Comparison of ENCODE assay signal across 8 cellular contexts in genomic region chr6:90610291-90610670, GRCh38. TPM values are rescaled to one million over a fixed set of nuclear protein-coding genes. Genes with fewer than 3 reads are reported as not detected.
DNase-seq lines count a peak whose midpoint lies in the region; ATAC-seq, FAIRE-seq and TF ChIP-seq lines count a peak whose summit lies in the region.

No MANE protein-coding gene starts in this region.

- peaks cover 0 to 14% (median 7%) of the 10 kb centered on the region in 10 experiments; a peak in 7 of 20 replicates for H3K4me1 ChIP-seq in BLaER1 treated with 17β-estradiol and CSF1 and Interleukin-3, amounts not matched to agents 10 nM and 100 nM
- H3K4me1 ChIP-seq in K562 (replicated peaks in 1 of 2; ENCODE audit: control insufficient read depth in 2 of 2, insufficient read depth in 2 of 2, low read length in 2 of 2) (peaks cover 6 to 20% of the 10 kb centered on the region in 2 experiments; a peak in 3 of 5 replicates), kidney (ENCODE audit: control insufficient read depth in 1 of 2, insufficient read depth in 1 of 2, low read depth in 1 of 2, low read length in 2 of 2) (no peaks in the 10 kb centered on the region), thymus (ENCODE audit: control insufficient read depth, insufficient read depth, low read length) (peaks cover 9% of the 10 kb centered on the region)

- peak overlapping the region in 8 of 11 experiments; percentile 77 to 85 (median 82); a peak in 12 of 22 replicates for H3K9ac ChIP-seq in BLaER1 treated with 17β-estradiol and CSF1 and Interleukin-3, amounts not matched to agents 10 nM and 100 nM
- H3K9ac ChIP-seq in K562 (ENCODE audit: insufficient read depth in 1 of 2, low read depth in 2 of 2, low read length in 2 of 2) (peak overlapping the region in 1 of 2 experiments; percentile 22; a peak in 1 of 4 replicates), kidney (ENCODE audit: low read length in 2 of 2) (peak overlapping the region in 1 of 2 donors; percentile 51)

- peak overlapping the region in 7 of 11 experiments; percentile 72 to 89 (median 81); a peak in 10 of 22 replicates for H3K27ac ChIP-seq in BLaER1 treated with 17β-estradiol and CSF1 and Interleukin-3, amounts not matched to agents 10 nM and 100 nM
- no peak overlapping the region for H3K27ac ChIP-seq in K562 (ENCODE audit: extremely low read depth, low read depth, low read length)
- H3K27ac ChIP-seq in kidney (ENCODE audit: low read depth in 2 of 2, low read length in 2 of 2), result peak overlapping the region in 1 of 2 donors; percentile 69
- H3K27ac ChIP-seq in thymus (ENCODE audit: low read depth), result peak overlapping the region; percentile 33

- H3K4me3 ChIP-seq in BLaER1 treated with 17β-estradiol and CSF1 and Interleukin-3, amounts not matched to agents 10 nM and 100 nM, result peak overlapping the region; percentile 60 to 75 (median 68); a peak in 18 of 20 replicates
- H3K4me3 ChIP-seq in K562 (no peak overlapping the region), kidney (ENCODE audit: low read length in 2 of 2) (peak overlapping the region; percentile 70 to 74), thymus (ENCODE audit: low read length) (peak overlapping the region; percentile 53)

- no peaks in the 10 kb centered on the region for H3K9me3 ChIP-seq in BLaER1 treated with 17β-estradiol and CSF1 and Interleukin-3, amounts not matched to agents 10 nM and 100 nM (replicated peaks in 1 of 11)
- H3K9me3 ChIP-seq in K562 (replicated peaks; ENCODE audit: control insufficient read depth, insufficient read depth, low read depth, low read length) (no peaks in the 10 kb centered on the region), kidney (ENCODE audit: control insufficient read depth in 1 of 2, low read length in 2 of 2) (no peaks in the 10 kb centered on the region), thymus (ENCODE audit: control insufficient read depth) (no peaks in the 10 kb centered on the region)

- H3K36me3 ChIP-seq in BLaER1 treated with 17β-estradiol and CSF1 and Interleukin-3, amounts not matched to agents 10 nM and 100 nM, result no peaks in the 10 kb centered on the region
- H3K36me3 ChIP-seq in K562 (ENCODE audit: control insufficient read depth, insufficient read depth, low read length), result no peaks in the 10 kb centered on the region
- no peaks in the 10 kb centered on the region for H3K36me3 ChIP-seq in kidney (ENCODE audit: control insufficient read depth in 1 of 2, insufficient read depth in 2 of 2, low read length in 2 of 2)
- H3K36me3 ChIP-seq in thymus (ENCODE audit: control insufficient read depth, insufficient read depth), result no peaks in the 10 kb centered on the region

- H3K27me3 ChIP-seq in BLaER1 treated with 17β-estradiol and CSF1 and Interleukin-3, amounts not matched to agents 10 nM and 100 nM, result no peaks in the 10 kb centered on the region
- peaks cover 5 to 19% of the 10 kb centered on the region in 2 experiments; a peak in 4 of 5 replicates for H3K27me3 ChIP-seq in K562 (ENCODE audit: control insufficient read depth in 2 of 2, insufficient read depth in 2 of 2, low read length in 2 of 2)
- H3K27me3 ChIP-seq in thymus (ENCODE audit: control insufficient read depth, insufficient read depth), result peaks cover 23% of the 10 kb centered on the region

- BruUV-seq in K562 (replicated peaks; lab: Mats Ljungman, UMichigan), result no TSS peak

- DNase-seq in K562 (ENCODE audit: extremely low read depth in 1 of 4, low spot score in 3 of 4) (no peak), kidney (peak; percentile 51), amniotic stem cell (lab: John Stamatoyannopoulos, UW) (no peak), GM13976 (ENCODE audit: low spot score) (no peak)

- H4K20me1 ChIP-seq in BLaER1 treated with 17β-estradiol and CSF1 and Interleukin-3, amounts not matched to agents 10 nM and 100 nM, result no peaks in the 10 kb centered on the region
- H4K20me1 ChIP-seq in K562 (replicated peaks; ENCODE audit: control insufficient read depth, insufficient read depth, low read length), result no peaks in the 10 kb centered on the region

- no peak for TF ChIP-seq POLR2A in K562 (conservative IDR thresholded peaks at IDR 0.05)

- H2AFZ ChIP-seq in K562 (ENCODE audit: low read depth, low read length), result peak overlapping the region; percentile 88

- TF ChIP-seq RAD21 in K562 (CRISPR knock-in tag; conservative IDR thresholded peaks at IDR 0.05 in 1 of 2, IDR thresholded peaks at IDR 0.05 in 1 of 2), result no peak

- H3K79me2 ChIP-seq in K562 (ENCODE audit: control insufficient read depth, insufficient read depth, low read length), result no peaks in the 10 kb centered on the region

- FAIRE-seq in K562 (lab: Jason Lieb, UNC), result no peak
- no peak for FAIRE-seq in kidney (lab: Jason Lieb, UNC)

- POLR2A ChIA-PET in K562 (lab: Yijun Ruan, JAX), result interaction anchor here (0.9 kb wide), 1 partner anchor 23 kb away, joined by 5 read pairs; the partner anchor contains the start of gene MAP3K7

- peak overlapping the region; percentile 70 to 85 (median 78) for H3K4me2 ChIP-seq in BLaER1 treated with 17β-estradiol and CSF1 and Interleukin-3, amounts not matched to agents 10 nM and 100 nM
- peak overlapping the region; percentile 72; the same call in 1 of the 2 replicates for H3K4me2 ChIP-seq in K562 (ENCODE audit: insufficient read depth, low read length)

- ATAC-seq in HG03196 (IDR thresholded peaks at IDR 0.05; ENCODE audit: unreplicated experiment) (peak; percentile 7), K562 (no peak), GM21717 (IDR thresholded peaks at IDR 0.05; ENCODE audit: unreplicated experiment) (no peak)

- CTCF ChIA-PET in K562 (lab: Yijun Ruan, JAX; ENCODE audit: low intra/inter-chr PET ratio), result no interaction called here

- 60% methylated on average over 13 of the region's 19 CpGs for WGBS in K562 (ENCODE audit: insufficient coverage, low coverage, missing lambda C conversion rate)
- WGBS in thymus, result 3% methylated on average over 19 of the region's 19 CpGs

- no peak for TF ChIP-seq EP300 in K562 (IDR thresholded peaks at IDR 0.05; ENCODE audit: low read length)

- no peaks in the 10 kb centered on the region for H3K9me1 ChIP-seq in K562 (ENCODE audit: control insufficient read depth, insufficient read depth, low read length)

- intact Hi-C loops in K562 (cut with micrococcal nuclease) (no loop called here), kidney (cut with DNase I) (no loop called here)

- no peak for TF ChIP-seq CTCF in K562 (IDR thresholded peaks at IDR 0.05 in 2 of 3, conservative IDR thresholded peaks at IDR 0.05 in 1 of 3; ENCODE audit: insufficient read depth in 2 of 3, low read depth in 1 of 3, low read length in 3 of 3)
- TF ChIP-seq CTCF in kidney (IDR thresholded peaks at IDR 0.05; ENCODE audit: borderline replicate concordance, extremely low read depth, insufficient read depth), result no peak
- TF ChIP-seq CTCF in GM13976 (IDR thresholded peaks at IDR 0.05; ENCODE audit: borderline replicate concordance, control extremely low read depth, extremely low read depth, insufficient read depth, missing control alignments), result no peak

- in situ Hi-C loops in K562 (cut with MboI) (no loop called here), GM13976 (cut with MboI; ENCODE audit: low sequenced_read_pairs, unreplicated experiment) (no loop called here)

TF ChIP-seq in K562, 482 proteins besides CTCF, POLR2A, EP300 and RAD21 (continues in another document):
- no peak for TF ChIP-seq PTBP1 (IDR thresholded peaks at IDR 0.05; ENCODE audit: low read depth, low read length)
- TF ChIP-seq DNMT1 (IDR thresholded peaks at IDR 0.05), result no peak
- TF ChIP-seq ZBTB34 (CRISPR knock-in tag; IDR thresholded peaks at IDR 0.05), result no peak
- TF ChIP-seq SRF (CRISPR knock-in tag; IDR thresholded peaks at IDR 0.05), result no peak
- no peak for TF ChIP-seq E2F6 (IDR thresholded peaks at IDR 0.05; ENCODE audit: borderline replicate concordance in 1 of 2, extremely low read depth in 1 of 2, insufficient read depth in 1 of 2, insufficient read length in 1 of 2, low read depth in 1 of 2, low read length in 1 of 2, poor library complexity in 1 of 2, severe bottlenecking in 1 of 2)

RNA-seq across cellular contexts. Expression of gene MAP3K7, which starts 23.4 kb away (rescaled TPM):
- 22.3 and 75.1 TPM in 2 replicates for total RNA-seq in K562 (2011; cell fraction: chromatin; rRNA removed; ENCODE audit: low replicate concordance)
- total RNA-seq in K562 (2011; cell fraction: nucleolus; rRNA removed), result 9.3 and 14.2 TPM in 2 replicates
- total RNA-seq in K562 (2011; cell fraction: nucleoplasm; rRNA removed), result 28.4 and 48.1 TPM in 2 replicates
- total RNA-seq in K562 (2014; rRNA removed) (23.3 and 25.2 TPM in 2 replicates), K562 (2014; rRNA removed; fragmentation: Illumina TruSeq; extraction: Trizol) (48.9 and 56.3 TPM in 2 replicates), K562 (2015; rRNA removed; fragmentation: Illumina TruSeq; extraction: Trizol) (47.4 and 49.2 TPM in 2 replicates), K562 (2021) (33.2 and 34.8 TPM in 2 replicates), kidney (25.7 TPM)
- polyA plus RNA-seq in K562 (2011; rRNA removed) (46.7 and 60.9 TPM in 2 replicates), K562 (2014; fragmentation: Illumina TruSeq; extraction: Trizol) (36.9 and 45.2 TPM in 2 replicates), K562 (2014; fragmentation: Nextera tagmentation; extraction: Ambion mirVana) (10 to 100 TPM; 13.4 to 13.8 TPM), K562 (2014; rRNA removed) (29.9 and 34.8 TPM in 2 replicates), kidney (ENCODE audit: insufficient read depth, low read depth, low replicate concordance) (14.8 TPM), thymus (34.1 TPM)
- 16.7 and 25.3 TPM in 2 replicates for polyA plus RNA-seq in K562 (2011; cell fraction: cytosol; rRNA removed)
- polyA plus RNA-seq in K562 (2011; cell fraction: nucleus; rRNA removed), result 61.7 and 83.1 TPM in 2 replicates
- polyA plus RNA-seq in K562 (2012), result 25.5 and 26.3 TPM in 2 replicates
- 63.0 and 70.9 TPM in 2 replicates for polyA minus RNA-seq in K562 (2011; rRNA and poly(A)+ RNA removed)
- 18.9 and 26.1 TPM in 2 replicates for polyA minus RNA-seq in K562 (2011; cell fraction: cytosol; rRNA and poly(A)+ RNA removed)
- 47.1 and 74.0 TPM in 2 replicates for polyA minus RNA-seq in K562 (2011; cell fraction: nucleus; rRNA and poly(A)+ RNA removed)
